Comparison of ENCODE assay signal across 8 cellular contexts in the genomic region with DNA sequence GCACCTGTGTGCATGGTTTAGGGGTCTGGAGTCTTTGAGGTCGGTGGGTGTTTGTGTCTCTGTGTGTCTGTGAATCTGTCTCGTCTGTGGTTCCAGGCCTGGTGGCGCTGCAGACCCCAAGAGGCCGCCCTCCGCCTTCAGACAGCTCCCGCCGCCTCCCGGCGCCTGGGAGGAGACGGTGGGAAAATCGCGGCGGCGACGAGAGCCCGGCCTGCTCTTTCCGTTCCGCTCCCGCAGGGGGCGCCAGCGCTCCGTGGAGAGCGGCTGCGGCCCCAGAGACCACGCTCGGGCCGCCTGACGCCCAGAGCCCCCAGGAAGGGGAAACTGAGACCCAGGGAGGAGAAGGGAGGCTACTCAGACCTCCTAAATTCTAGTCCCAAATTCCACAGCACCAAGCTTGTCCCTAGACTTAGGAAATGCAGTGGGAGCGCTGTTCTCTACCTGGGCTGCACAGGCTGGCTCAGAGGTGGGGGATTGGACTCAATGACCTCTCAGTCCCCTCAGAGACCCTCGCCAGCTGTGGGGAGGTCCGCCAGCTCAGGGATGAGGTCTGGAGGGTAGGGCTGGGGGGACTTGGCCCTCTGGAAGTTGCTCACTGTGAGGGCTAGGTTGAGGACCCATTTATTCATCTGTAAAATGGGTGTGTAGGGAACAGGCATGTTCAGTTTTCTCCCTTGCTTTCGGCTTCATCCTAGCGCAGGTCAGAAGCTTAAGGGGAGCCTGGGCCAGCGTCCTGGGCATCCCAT. TPM values are rescaled to one million over a fixed set of nuclear protein-coding genes. Genes with fewer than 3 reads are reported as not detected.
A peak's percentile ranks its signal among the peaks of the same experiment; 100 is the strongest.
DNase-seq lines count a peak whose midpoint lies in the region; ATAC-seq and TF ChIP-seq lines count a peak whose summit lies in the region.

No MANE protein-coding gene starts in this region.

- H3K36me3 ChIP-seq in A673 (ENCODE audit: insufficient read depth, low read length, poor library complexity, severe bottlenecking) (no peaks in the 10 kb centered on the region), osteoblast (ENCODE audit: insufficient read depth, low read length) (no peaks in the 10 kb centered on the region)

- BruUV-seq in A673 (replicated peaks; lab: Mats Ljungman, UMichigan) = no TSS peak

- H3K27ac ChIP-seq in A673 (ENCODE audit: low read depth, low read length, poor library complexity, severe bottlenecking) = no peak overlapping the region
- no peak overlapping the region for H3K27ac ChIP-seq in osteoblast (ENCODE audit: low read depth, low read length)

- no peaks in the 10 kb centered on the region for H3K9me3 Mint-ChIP-seq in activated CD8-positive, alpha-beta memory T cell treated with anti-CD3 and anti-CD28 coated beads, Interleukin-2, amount 10 ng/mL, durations not matched to agents 7 days and 5 days (ENCODE audit: low read depth)

- H3K79me2 ChIP-seq in osteoblast (ENCODE audit: insufficient read depth, low read length) = no peaks in the 10 kb centered on the region

- peak; percentile 97 for TF ChIP-seq CTCF in A673 (conservative IDR thresholded peaks at IDR 0.05; ENCODE audit: low read depth, low read length)
- peak; percentile 98 for TF ChIP-seq CTCF in GM12874 (IDR thresholded peaks at IDR 0.05; ENCODE audit: insufficient read depth, low read depth, low read length)
- TF ChIP-seq CTCF in foreskin fibroblast (IDR thresholded peaks at IDR 0.05; ENCODE audit: low read depth, low read length) = peak; percentile 86
- TF ChIP-seq CTCF in osteoblast (IDR thresholded peaks at IDR 0.05; ENCODE audit: extremely low read depth, low read depth, low read length) = peak; percentile 80

- no peaks in the 10 kb centered on the region for H3K27me3 ChIP-seq in A673 (replicated peaks; ENCODE audit: insufficient read depth, low read depth, low read length, poor library complexity)
- H3K27me3 ChIP-seq in osteoblast (ENCODE audit: insufficient read depth, low read length) = peaks cover 56% of the 10 kb centered on the region

- POLR2A ChIA-PET in A673 (lab: Charles Lee; ENCODE audit: low non-redundant PET) = interaction anchor here (0.6 kb wide), 1 partner anchor 23 kb away, joined by 10 read pairs; no protein-coding TSS in a partner anchor

- peaks cover 53% of the 10 kb centered on the region for H3K27me3 Mint-ChIP-seq in activated CD8-positive, alpha-beta memory T cell treated with anti-CD3 and anti-CD28 coated beads, Interleukin-2, amount 10 ng/mL, durations not matched to agents 7 days and 5 days

- CTCF ChIA-PET in A673 (lab: Charles Lee) = interaction anchor here (0.6 kb wide), 2 partner anchors 277 to 493 kb away, joined by 3 to 5 read pairs; no protein-coding TSS in a partner anchor
- CTCF ChIA-PET in activated CD8-positive, alpha-beta memory T cell treated with anti-CD3 and anti-CD28 coated beads, Interleukin-2, amount 10 ng/mL, durations not matched to agents 7 days and 5 days (lab: Charles Lee) = interaction anchor here (0.6 to 2.8 kb wide), 10 partner anchors 8 to 657 kb away, joined by 3 to 37 read pairs (median 4); no protein-coding TSS in a partner anchor

- no peak overlapping the region for H2AFZ ChIP-seq in osteoblast (ENCODE audit: low read length)

- no peaks in the 10 kb centered on the region for H3K36me3 Mint-ChIP-seq in activated CD8-positive, alpha-beta memory T cell treated with anti-CD3 and anti-CD28 coated beads, Interleukin-2, amount 10 ng/mL, durations not matched to agents 7 days and 5 days

- H3K27ac Mint-ChIP-seq in activated CD8-positive, alpha-beta memory T cell treated with anti-CD3 and anti-CD28 coated beads, Interleukin-2, amount 10 ng/mL, durations not matched to agents 7 days and 5 days = no peak overlapping the region

- H3K4me1 ChIP-seq in A673 (ENCODE audit: insufficient read depth, low read length, poor library complexity, severe bottlenecking) (peaks cover 23% of the 10 kb centered on the region), osteoblast (ENCODE audit: insufficient read depth, low read length) (no peaks in the 10 kb centered on the region)

- H3K9me3 ChIP-seq in A673 (ENCODE audit: low read depth, low read length, poor library complexity, severe bottlenecking) (no peaks in the 10 kb centered on the region), osteoblast (ENCODE audit: low read depth, low read length) (no peaks in the 10 kb centered on the region)

- no peaks in the 10 kb centered on the region for H4K20me1 ChIP-seq in osteoblast (ENCODE audit: insufficient read depth, low read length)

- H3K4me2 ChIP-seq in osteoblast (ENCODE audit: insufficient read depth, low read length) = peak overlapping the region; percentile 10

- DNase-seq in A673 (ENCODE audit: low spot score) (peak; percentile 68), NCI-H460 (ENCODE audit: extremely low read depth, low read depth) (peak; percentile 38), foreskin fibroblast (peak in 1 of 2 donors; percentile 61), osteoblast (ENCODE audit: insufficient read length, low spot score, missing footprints) (peak; percentile 93), medulla oblongata (ENCODE audit: extremely low spot score) (no peak)
- no peak for DNase-seq in activated CD8-positive, alpha-beta memory T cell treated with anti-CD3 and anti-CD28 coated beads, Interleukin-2, amount 10 ng/mL, durations not matched to agents 7 days and 5 days

- peak; percentile 65 for ATAC-seq in activated CD8-positive, alpha-beta memory T cell treated with anti-CD3 and anti-CD28 coated beads, Interleukin-2, amount 10 ng/mL, durations not matched to agents 7 days and 5 days
- no peak for ATAC-seq in GM19035 (IDR thresholded peaks at IDR 0.05; ENCODE audit: unreplicated experiment)

- no peak overlapping the region for H3K4me3 ChIP-seq in A673 (ENCODE audit: low read depth, low read length, poor library complexity, severe bottlenecking)
- H3K4me3 ChIP-seq in foreskin fibroblast (ENCODE audit: low read depth in 1 of 2, low read length in 2 of 2) = no peak overlapping the region
- H3K4me3 ChIP-seq in osteoblast (ENCODE audit: insufficient read depth, low read length) = no peak overlapping the region

- H3K4me1 Mint-ChIP-seq in activated CD8-positive, alpha-beta memory T cell treated with anti-CD3 and anti-CD28 coated beads, Interleukin-2, amount 10 ng/mL, durations not matched to agents 7 days and 5 days = no peaks in the 10 kb centered on the region

- intact Hi-C loops in A673 (cut with micrococcal nuclease; ENCODE audit: unreplicated experiment) = loop anchor here (2.0 to 10.0 kb wide), 4 partner anchors 333 to 840 kb away; no protein-coding TSS in a partner anchor

- H3K4me3 Mint-ChIP-seq in activated CD8-positive, alpha-beta memory T cell treated with anti-CD3 and anti-CD28 coated beads, Interleukin-2, amount 10 ng/mL, durations not matched to agents 7 days and 5 days = no peak overlapping the region

RNA-seq across cellular contexts. Expression of a gene that starts 36.9 kb away (rescaled TPM):
- 33.0 and 39.9 TPM in 2 replicates for total RNA-seq in A673 (2021)
- total RNA-seq in NCI-H460 (2014; rRNA removed; shearing (Covaris generic)) = 42.4 and 44.3 TPM in 2 replicates
- 44.7 and 48.8 TPM in 2 replicates for polyA plus RNA-seq in NCI-H460 (2014; cell fraction: nucleus; rRNA removed)
- total RNA-seq in activated CD8-positive, alpha-beta memory T cell treated with anti-CD3 and anti-CD28 coated beads, Interleukin-2, amount 10 ng/mL, durations not matched to agents 7 days and 5 days = 10 to 100 TPM; 32.0 to 36.3 TPM
- total RNA-seq in osteoblast = 35.4 and 39.1 TPM in 2 replicates

RNA-seq across cellular contexts. Expression of a gene that starts 43.5 kb away (rescaled TPM):
- total RNA-seq in A673 (2021) (not detected in 2 replicates), osteoblast (not detected in 2 replicates)
- not detected in 2 replicates for total RNA-seq in NCI-H460 (2014; rRNA removed; shearing (Covaris generic))
- not detected in 2 replicates for polyA plus RNA-seq in NCI-H460 (2014; cell fraction: nucleus; rRNA removed)
- total RNA-seq in activated CD8-positive, alpha-beta memory T cell treated with anti-CD3 and anti-CD28 coated beads, Interleukin-2, amount 10 ng/mL, durations not matched to agents 7 days and 5 days = not detected

Comparison
In these comparisons a context has a peak if more than half of its experiments do, and no peak if none do; other contexts are left out.
1. DNase-seq: peak in A673 (single experiment), NCI-H460 (single experiment) and osteoblast (single experiment); none in activated CD8-positive, alpha-beta memory T cell treated with anti-CD3 and anti-CD28 coated beads, Interleukin-2, amount 10 ng/mL, durations not matched to agents 7 days and 5 days (single experiment) and medulla oblongata (single experiment).
2. Peak in every context shown above with its lines, with median percentiles within 50 percentile points of each other: CTCF ChIP-seq.